ENCODE assay signal across 21 cellular contexts in genomic region chr2:74429487-74430451, GRCh38. TPM values are rescaled to one million over a fixed set of nuclear protein-coding genes. Genes with fewer than 3 reads are reported as not detected.
DNase-seq lines count a peak whose midpoint lies in the region; ATAC-seq, FAIRE-seq and TF ChIP-seq lines count a peak whose summit lies in the region.
"Had no signal": no experiment of that assay in that cellular context is flagged by ENCODE, and none has a peak within 500 bp of the region (broad histone marks: within the 10 kb centered on the region; RNA-seq: fewer than 3 reads in every experiment).

No MANE protein-coding gene starts in this region.

- H3K36me3 ChIP-seq in MG63 (peaks cover 6% of the 10 kb centered on the region), colonic mucosa (no peaks in the 10 kb centered on the region), HepG2 (replicated peaks in 1 of 2; ENCODE audit: control insufficient read depth in 1 of 2, insufficient read depth in 2 of 2, low read length in 2 of 2) (peaks cover 43 to 77% of the 10 kb centered on the region in 2 experiments), sigmoid colon (peaks cover 0 to 77% (median 31%) of the 10 kb centered on the region in 4 donors)
- peaks cover 0 to 14% (median 0%) of the 10 kb centered on the region in 3 experiments for H3K36me3 ChIP-seq in naive thymus-derived CD4-positive, alpha-beta T cell (ENCODE audit: control insufficient read depth in 2 of 3, insufficient read depth in 3 of 3, low read length in 3 of 3)
- H3K36me3 ChIP-seq: BE2C had no signal

- peak; percentile 48; the same call in 1 of the 2 replicates for TF ChIP-seq RAD21 in HepG2 (CRISPR knock-in tag; IDR thresholded peaks at IDR 0.05)

- no peak overlapping the region for H3K4me3 ChIP-seq in MG63
- no peak overlapping the region for H3K4me3 ChIP-seq in colonic mucosa
- H3K4me3 ChIP-seq in HepG2 (replicated peaks in 1 of 3; ENCODE audit: insufficient read depth in 1 of 3, low read depth in 2 of 3, low read length in 3 of 3): peak overlapping the region in 1 of 3 experiments; percentile 41; a peak in 2 of 6 replicates
- H3K4me3 ChIP-seq in sigmoid colon: no peak overlapping the region
- H3K4me3 ChIP-seq in naive thymus-derived CD4-positive, alpha-beta T cell (ENCODE audit: low read length): no peak overlapping the region
- H3K4me3 ChIP-seq: pancreas, SJCRH30 had no signal

- H3K27ac Mint-ChIP-seq in naive thymus-derived CD4-positive, alpha-beta T cell: no peak overlapping the region
- H3K27ac Mint-ChIP-seq: activated naive CD4-positive, alpha-beta T cell treated with anti-CD3 and anti-CD28 coated beads, Interleukin-2, amount 10 ng/mL, durations not matched to agents 7 days and 5 days; T-cell had no signal

- no peak overlapping the region for H3K4me3 Mint-ChIP-seq in naive thymus-derived CD4-positive, alpha-beta T cell
- H3K4me3 Mint-ChIP-seq: activated naive CD4-positive, alpha-beta T cell treated with anti-CD3 and anti-CD28 coated beads, Interleukin-2, amount 10 ng/mL, durations not matched to agents 7 days and 5 days; T-cell had no signal

- peaks cover 20% of the 10 kb centered on the region for H3K79me2 ChIP-seq in HepG2 (ENCODE audit: insufficient read depth, low read length)

- DNase-seq in MG63 (peak; percentile 18), colonic mucosa (peak; percentile 77), HepG2 (ENCODE audit: low spot score) (peak; percentile 95), sigmoid colon (peak; percentile 47), NCI-H1092 (lab: John Stamatoyannopoulos, UW) (no peak)
- no peak for DNase-seq in naive thymus-derived CD4-positive, alpha-beta T cell
- DNase-seq: activated CD4-positive, alpha-beta T cell treated with anti-CD3 and anti-CD28 coated beads for 48 hours; activated naive CD4-positive, alpha-beta T cell treated with anti-CD3 and anti-CD28 coated beads, Interleukin-2, amount 10 ng/mL, durations not matched to agents 7 days and 5 days; activated T-cell treated with anti-CD3 and anti-CD28 coated beads, Interleukin-2, amount 50 U/mL, for 48 hours; BE2C; cortex of kidney; KBM-7; NCI-H1436 treated with DMSO at 0.1 percent for 48 hours; NCI-H524; right cardiac atrium; SJCRH30; T-cell had no signal

- H3K27ac ChIP-seq in colonic mucosa: peak overlapping the region; percentile 11
- peak overlapping the region; percentile 80 for H3K27ac ChIP-seq in HepG2 (ENCODE audit: extremely low read length, insufficient read depth, low read length)
- no peak overlapping the region for H3K27ac ChIP-seq in sigmoid colon
- H3K27ac ChIP-seq in naive thymus-derived CD4-positive, alpha-beta T cell (ENCODE audit: low read depth, low read length): no peak overlapping the region
- H3K27ac ChIP-seq: pancreas, SJCRH30 had no signal

- H4K20me1 ChIP-seq in HepG2 (ENCODE audit: insufficient read depth, low read length): peaks cover 21% of the 10 kb centered on the region; the same call in 1 of the 2 replicates

- intact Hi-C loops in colonic mucosa (cut with DNase I) (no loop called here), HepG2 (cut with micrococcal nuclease; ENCODE audit: unreplicated experiment) (loop anchor here (1.0 kb wide), 1 partner anchor 11 kb away; no protein-coding TSS in a partner anchor), sigmoid colon (cut with DNase I) (no loop called here)
- intact Hi-C loops in naive thymus-derived CD4-positive, alpha-beta T cell (cut with micrococcal nuclease): loop anchor here in 1 of 2 donors (10.0 kb wide), 1 partner anchor 1045 kb away; the partner anchor contains the start of gene ALMS1

- peak overlapping the region; percentile 67 for H3K4me2 ChIP-seq in HepG2 (ENCODE audit: low read depth, low read length)

- H2AFZ ChIP-seq in HepG2 (ENCODE audit: low read length): no peak overlapping the region

- H3K36me3 Mint-ChIP-seq in naive thymus-derived CD4-positive, alpha-beta T cell: peaks cover 0 to 11% (median 0%) of the 10 kb centered on the region in 5 donors

- CTCF ChIA-PET in HepG2 (lab: Yijun Ruan, JAX; ENCODE audit: low intra/inter-chr PET ratio, low total read pairs): no interaction called here
- CTCF ChIA-PET in naive thymus-derived CD4-positive, alpha-beta T cell (lab: Charles Lee): no interaction called here

- peak; percentile 96 for FAIRE-seq in HepG2 (lab: Jason Lieb, UNC)
- FAIRE-seq: pancreas had no signal

- H3K4me1 Mint-ChIP-seq in naive thymus-derived CD4-positive, alpha-beta T cell: peaks cover 0 to 5% (median 0%) of the 10 kb centered on the region in 7 donors
- H3K4me1 Mint-ChIP-seq: activated naive CD4-positive, alpha-beta T cell treated with anti-CD3 and anti-CD28 coated beads, Interleukin-2, amount 10 ng/mL, durations not matched to agents 7 days and 5 days; T-cell had no signal

- no peaks in the 10 kb centered on the region for H3K9me3 Mint-ChIP-seq in naive thymus-derived CD4-positive, alpha-beta T cell
- H3K9me3 Mint-ChIP-seq: activated naive CD4-positive, alpha-beta T cell treated with anti-CD3 and anti-CD28 coated beads, Interleukin-2, amount 10 ng/mL, durations not matched to agents 7 days and 5 days; T-cell had no signal

- H3K9ac ChIP-seq in colonic mucosa (ENCODE audit: low read depth in 2 of 2, low read length in 2 of 2) (peak overlapping the region in 1 of 2 donors; percentile 55), HepG2 (ENCODE audit: insufficient read depth, low read depth, low read length) (peak overlapping the region; percentile 51)

- ATAC-seq in HepG2: peak; percentile 79
- no peak for ATAC-seq in HG02623 (IDR thresholded peaks at IDR 0.05; ENCODE audit: unreplicated experiment)
- ATAC-seq in GM21786 (IDR thresholded peaks at IDR 0.05; ENCODE audit: unreplicated experiment): no peak
- ATAC-seq in naive thymus-derived CD4-positive, alpha-beta T cell: no peak
- ATAC-seq: Panc1, right cardiac atrium had no signal

- WGBS in HepG2 (ENCODE audit: low lambda C conversion rate): 22% methylated on average over 17 of the region's 18 CpGs
- 34 to 81% methylated on average over 18 of the region's 18 CpGs for WGBS in sigmoid colon, 2 donors

- H3K9me3 ChIP-seq in MG63 (no peaks in the 10 kb centered on the region), colonic mucosa (no peaks in the 10 kb centered on the region), HepG2 (ENCODE audit: low read length) (no peaks in the 10 kb centered on the region), sigmoid colon (no peaks in the 10 kb centered on the region)
- no peaks in the 10 kb centered on the region for H3K9me3 ChIP-seq in naive thymus-derived CD4-positive, alpha-beta T cell (ENCODE audit: control insufficient read depth in 2 of 3, low read length in 3 of 3)
- H3K9me3 ChIP-seq: BE2C, pancreas, SJCRH30 had no signal

- H3K27me3 ChIP-seq in MG63 (no peaks in the 10 kb centered on the region), colonic mucosa (no peaks in the 10 kb centered on the region), HepG2 (ENCODE audit: control insufficient read depth in 1 of 2, insufficient read depth in 2 of 2, low read length in 2 of 2) (no peaks in the 10 kb centered on the region), sigmoid colon (no peaks in the 10 kb centered on the region)
- H3K27me3 ChIP-seq in naive thymus-derived CD4-positive, alpha-beta T cell (ENCODE audit: control insufficient read depth in 2 of 2, insufficient read depth in 2 of 2, low read length in 2 of 2): no peaks in the 10 kb centered on the region
- H3K27me3 ChIP-seq: BE2C, pancreas, SJCRH30 had no signal

- TF ChIP-seq POLR2A in HepG2 (IDR thresholded peaks at IDR 0.05; ENCODE audit: insufficient read depth in 1 of 2, low read depth in 2 of 2, low read length in 2 of 2) (peak; percentile 52 to 53; a peak in 3 of 4 replicates), sigmoid colon (IDR thresholded peaks at IDR 0.05) (no peak)

- in situ Hi-C loops in HepG2 (cut with HindIII; ENCODE audit: extremely low pct_ligation_motif_present, low pct_unique_long_range_greater_than_20kb): no loop called here

- peak in 1 of 2 experiments; percentile 61; a peak in 2 of 4 replicates for TF ChIP-seq EP300 in HepG2 (IDR thresholded peaks at IDR 0.05; ENCODE audit: low read depth in 2 of 2, low read length in 2 of 2)
- TF ChIP-seq EP300 in HepG2 (CRISPR knock-in tag; IDR thresholded peaks at IDR 0.05; ENCODE audit: borderline replicate concordance): peak; percentile 66
- no peak for TF ChIP-seq EP300 in sigmoid colon (IDR thresholded peaks at IDR 0.05)

- POLR2A ChIA-PET in HepG2 (lab: Yijun Ruan, JAX): interaction anchor here (0.6 to 9.5 kb wide), 26 partner anchors 9 to 309 kb away, joined by 3 to 272 read pairs (median 7); partner anchors contain the start of genes AUP1, C2orf81, CCDC142 and DQX1
- POLR2A ChIA-PET in naive thymus-derived CD4-positive, alpha-beta T cell (lab: Charles Lee): no interaction called here

- H3K27me3 Mint-ChIP-seq in naive thymus-derived CD4-positive, alpha-beta T cell: no peaks in the 10 kb centered on the region
- H3K27me3 Mint-ChIP-seq: T-cell had no signal

- H3K4me1 ChIP-seq in colonic mucosa (no peaks in the 10 kb centered on the region), HepG2 (ENCODE audit: insufficient read depth, low read length) (peaks cover 79% of the 10 kb centered on the region), sigmoid colon (no peaks in the 10 kb centered on the region)
- H3K4me1 ChIP-seq in naive thymus-derived CD4-positive, alpha-beta T cell (ENCODE audit: control insufficient read depth in 2 of 2, insufficient read depth in 2 of 2, low read length in 2 of 2): no peaks in the 10 kb centered on the region
- H3K4me1 ChIP-seq: BE2C, pancreas, SJCRH30 had no signal

- no peak for TF ChIP-seq CTCF in colonic mucosa (IDR thresholded peaks at IDR 0.05)
- TF ChIP-seq CTCF in HepG2 (CRISPR knock-in tag; IDR thresholded peaks at IDR 0.05): peak; percentile 41
- TF ChIP-seq CTCF in sigmoid colon (IDR thresholded peaks at IDR 0.05): no peak

- BruUV-seq in HepG2 (replicated peaks; lab: Mats Ljungman, UMichigan): no TSS peak

RNA-seq across cellular contexts. Expression of gene WDR54, which starts 8.2 kb away (rescaled TPM):
- 25.3 and 26.9 TPM in 2 replicates for total RNA-seq in MG63 (2014; rRNA removed; shearing (Covaris generic); ENCODE audit: low replicate concordance)
- total RNA-seq in colonic mucosa: 1 to 10 TPM; 7.5 to 9.0 TPM
- total RNA-seq in HepG2 (2016; rRNA removed; fragmentation: Illumina TruSeq; extraction: Trizol): 1.3 and 2.0 TPM in 2 replicates
- total RNA-seq in HepG2 (2016; cell fraction: cytosol; rRNA removed; fragmentation: Illumina TruSeq; extraction: Trizol; ENCODE audit: low read depth): 1.5 TPM in 2 replicates
- total RNA-seq in HepG2 (2016; cell fraction: insoluble cytoplasmic fraction; rRNA removed; fragmentation: Illumina TruSeq; extraction: Trizol): 1.4 and 1.6 TPM in 2 replicates
- 1.1 and 1.4 TPM in 2 replicates for total RNA-seq in HepG2 (2016; cell fraction: membrane; rRNA removed; fragmentation: Illumina TruSeq; extraction: Trizol)
- 0.66 and 2.7 TPM in 2 replicates for total RNA-seq in HepG2 (2016; cell fraction: nucleus; rRNA removed; fragmentation: Illumina TruSeq; extraction: Trizol)
- polyA plus RNA-seq in HepG2 (2011; rRNA removed): 12.4 and 17.3 TPM in 2 replicates
- polyA plus RNA-seq in HepG2 (2011; cell fraction: cytosol; rRNA removed): 12.3 and 28.2 TPM in 2 replicates
- 15.9 and 19.2 TPM in 2 replicates for polyA plus RNA-seq in HepG2 (2011; cell fraction: nucleus; rRNA removed)
- polyA plus RNA-seq in HepG2 (2012): 12.9 and 25.5 TPM in 2 replicates
- 1.2 and 1.3 TPM in 2 replicates for polyA plus RNA-seq in HepG2 (2016; cell fraction: cytosol; fragmentation: Illumina TruSeq; extraction: Trizol; ENCODE audit: low read depth)
- polyA plus RNA-seq in HepG2 (2016; cell fraction: insoluble cytoplasmic fraction; fragmentation: Illumina TruSeq; extraction: Trizol; ENCODE audit: low read depth): 1.2 TPM in 2 replicates
- polyA plus RNA-seq in HepG2 (2016; cell fraction: membrane; fragmentation: Illumina TruSeq; extraction: Trizol; ENCODE audit: low read depth): 0.55 and 1.1 TPM in 2 replicates
- 1.7 and 1.8 TPM in 2 replicates for polyA plus RNA-seq in HepG2 (2016; cell fraction: nucleus; fragmentation: Illumina TruSeq; extraction: Trizol; ENCODE audit: insufficient read depth, low read depth)
- 40.5 and 150 TPM in 2 replicates for polyA minus RNA-seq in HepG2 (2011; rRNA and poly(A)+ RNA removed; ENCODE audit: low replicate concordance)
- polyA minus RNA-seq in HepG2 (2011; cell fraction: cytosol; rRNA and poly(A)+ RNA removed): 4.6 and 10.5 TPM in 2 replicates
- polyA minus RNA-seq in HepG2 (2011; cell fraction: nucleus; rRNA and poly(A)+ RNA removed): 2.7 and 4.5 TPM in 2 replicates
- total RNA-seq in sigmoid colon: 10 to 100 TPM in 2 of 4 donors, 1 to 10 TPM in 2; 7.5 to 13.3 (median 9.8) TPM
- polyA plus RNA-seq in sigmoid colon: 10 to 100 TPM in 1 of 3 donors, 1 to 10 TPM in 2; 3.0 to 13.6 (median 3.2) TPM
- total RNA-seq in naive thymus-derived CD4-positive, alpha-beta T cell: 10 to 100 TPM; 26.5 to 78.5 (median 30.8) TPM
- 10 to 100 TPM; 38.8 to 68.2 TPM for polyA plus RNA-seq in naive thymus-derived CD4-positive, alpha-beta T cell

RNA-seq across cellular contexts. Expression of gene C2orf81, which starts 8.3 kb away (rescaled TPM):
- not detected in 2 replicates for total RNA-seq in MG63 (2014; rRNA removed; shearing (Covaris generic); ENCODE audit: low replicate concordance)
- total RNA-seq in colonic mucosa: 1 to 10 TPM in 1 of 2 donors, under 1 TPM in 1; 0.62 to 1.1 TPM
- total RNA-seq in HepG2 (2016; rRNA removed; fragmentation: Illumina TruSeq; extraction: Trizol): 0.13 and 0.15 TPM in 2 replicates
- not detected in 2 replicates for total RNA-seq in HepG2 (2016; cell fraction: cytosol; rRNA removed; fragmentation: Illumina TruSeq; extraction: Trizol; ENCODE audit: low read depth)
- 0.09 TPM in 1 of 2 replicates, not detected in the other for total RNA-seq in HepG2 (2016; cell fraction: insoluble cytoplasmic fraction; rRNA removed; fragmentation: Illumina TruSeq; extraction: Trizol)
- not detected in 2 replicates for total RNA-seq in HepG2 (2016; cell fraction: membrane; rRNA removed; fragmentation: Illumina TruSeq; extraction: Trizol)
- total RNA-seq in HepG2 (2016; cell fraction: nucleus; rRNA removed; fragmentation: Illumina TruSeq; extraction: Trizol): 0.16 TPM in 1 of 2 replicates, not detected in the other
- 0.05 and 0.17 TPM in 2 replicates for polyA plus RNA-seq in HepG2 (2011; rRNA removed)
- polyA plus RNA-seq in HepG2 (2011; cell fraction: cytosol; rRNA removed): 0.12 and 0.13 TPM in 2 replicates
- polyA plus RNA-seq in HepG2 (2011; cell fraction: nucleus; rRNA removed): 0.21 TPM in 2 replicates
- 0.13 TPM in 1 of 2 replicates, not detected in the other for polyA plus RNA-seq in HepG2 (2012)
- not detected in 2 replicates for polyA plus RNA-seq in HepG2 (2016; cell fraction: cytosol; fragmentation: Illumina TruSeq; extraction: Trizol; ENCODE audit: low read depth)
- 0.16 TPM in 1 of 2 replicates, not detected in the other for polyA plus RNA-seq in HepG2 (2016; cell fraction: insoluble cytoplasmic fraction; fragmentation: Illumina TruSeq; extraction: Trizol; ENCODE audit: low read depth)
- 0.24 and 0.29 TPM in 2 replicates for polyA plus RNA-seq in HepG2 (2016; cell fraction: membrane; fragmentation: Illumina TruSeq; extraction: Trizol; ENCODE audit: low read depth)
- polyA plus RNA-seq in HepG2 (2016; cell fraction: nucleus; fragmentation: Illumina TruSeq; extraction: Trizol; ENCODE audit: insufficient read depth, low read depth): 0.35 TPM in 1 of 2 replicates, not detected in the other
- 0.49 and 0.58 TPM in 2 replicates for polyA minus RNA-seq in HepG2 (2011; rRNA and poly(A)+ RNA removed; ENCODE audit: low replicate concordance)
- polyA minus RNA-seq in HepG2 (2011; cell fraction: cytosol; rRNA and poly(A)+ RNA removed): not detected in 2 replicates
- polyA minus RNA-seq in HepG2 (2011; cell fraction: nucleus; rRNA and poly(A)+ RNA removed): not detected in 2 replicates
- total RNA-seq in sigmoid colon: 1 to 10 TPM in 3 of 4 donors, not detected in 1; 1.4 to 2.2 (median 2.0) TPM
- polyA plus RNA-seq in sigmoid colon: 1 to 10 TPM in 2 of 3 donors, under 1 TPM in 1; 0.46 to 2.0 (median 1.8) TPM
- 10 to 100 TPM in 1 of 5 experiments, 1 to 10 TPM in 4; 4.3 to 10.5 (median 6.8) TPM for total RNA-seq in naive thymus-derived CD4-positive, alpha-beta T cell
- polyA plus RNA-seq in naive thymus-derived CD4-positive, alpha-beta T cell: 1 to 10 TPM; 7.9 to 8.6 TPM

RNA-seq across cellular contexts. Expression of gene RTKN, which starts 12.0 kb away (rescaled TPM):
- total RNA-seq in MG63 (2014; rRNA removed; shearing (Covaris generic); ENCODE audit: low replicate concordance): 8.8 and 12.7 TPM in 2 replicates
- total RNA-seq in colonic mucosa (10 to 100 TPM; 51.4 to 89.9 TPM), HepG2 (2016; rRNA removed; fragmentation: Illumina TruSeq; extraction: Trizol) (107 and 159 TPM in 2 replicates), sigmoid colon (10 to 100 TPM; 13.5 to 20.0 (median 17.0) TPM)
- total RNA-seq in HepG2 (2016; cell fraction: cytosol; rRNA removed; fragmentation: Illumina TruSeq; extraction: Trizol; ENCODE audit: low read depth): 32.3 and 32.8 TPM in 2 replicates
- total RNA-seq in HepG2 (2016; cell fraction: insoluble cytoplasmic fraction; rRNA removed; fragmentation: Illumina TruSeq; extraction: Trizol): 92.8 and 167 TPM in 2 replicates
- total RNA-seq in HepG2 (2016; cell fraction: membrane; rRNA removed; fragmentation: Illumina TruSeq; extraction: Trizol): 71.3 and 83.2 TPM in 2 replicates
- 134 and 147 TPM in 2 replicates for total RNA-seq in HepG2 (2016; cell fraction: nucleus; rRNA removed; fragmentation: Illumina TruSeq; extraction: Trizol)
- polyA plus RNA-seq in HepG2 (2011; rRNA removed) (166 and 187 TPM in 2 replicates), sigmoid colon (10 to 100 TPM; 15.0 to 44.6 (median 16.2) TPM)
- polyA plus RNA-seq in HepG2 (2011; cell fraction: cytosol; rRNA removed): 105 and 146 TPM in 2 replicates
- 693 and 745 TPM in 2 replicates for polyA plus RNA-seq in HepG2 (2011; cell fraction: nucleus; rRNA removed)
- polyA plus RNA-seq in HepG2 (2012): 111 and 123 TPM in 2 replicates
- polyA plus RNA-seq in HepG2 (2016; cell fraction: cytosol; fragmentation: Illumina TruSeq; extraction: Trizol; ENCODE audit: low read depth): 19.8 and 20.3 TPM in 2 replicates
- 106 and 117 TPM in 2 replicates for polyA plus RNA-seq in HepG2 (2016; cell fraction: insoluble cytoplasmic fraction; fragmentation: Illumina TruSeq; extraction: Trizol; ENCODE audit: low read depth)
- 48.0 and 54.9 TPM in 2 replicates for polyA plus RNA-seq in HepG2 (2016; cell fraction: membrane; fragmentation: Illumina TruSeq; extraction: Trizol; ENCODE audit: low read depth)
- polyA plus RNA-seq in HepG2 (2016; cell fraction: nucleus; fragmentation: Illumina TruSeq; extraction: Trizol; ENCODE audit: insufficient read depth, low read depth): 311 and 321 TPM in 2 replicates
- 14.0 and 202 TPM in 2 replicates for polyA minus RNA-seq in HepG2 (2011; rRNA and poly(A)+ RNA removed; ENCODE audit: low replicate concordance)
- polyA minus RNA-seq in HepG2 (2011; cell fraction: cytosol; rRNA and poly(A)+ RNA removed): 51.2 and 66.4 TPM in 2 replicates
- 211 and 223 TPM in 2 replicates for polyA minus RNA-seq in HepG2 (2011; cell fraction: nucleus; rRNA and poly(A)+ RNA removed)
- total RNA-seq in naive thymus-derived CD4-positive, alpha-beta T cell: 1 to 10 TPM in 2 of 5 experiments, under 1 TPM in 1, not detected in 2; 0.97 to 1.5 (median 1.3) TPM
- polyA plus RNA-seq in naive thymus-derived CD4-positive, alpha-beta T cell: under 1 TPM; 0.26 to 0.28 TPM

RNA-seq across cellular contexts. Expression of gene INO80B, which starts 25.1 kb away (rescaled TPM):
- 14.0 and 60.4 TPM in 2 replicates for total RNA-seq in MG63 (2014; rRNA removed; shearing (Covaris generic); ENCODE audit: low replicate concordance)
- 10 to 100 TPM; 18.2 to 23.9 TPM for total RNA-seq in colonic mucosa
- 10.0 and 14.5 TPM in 2 replicates for total RNA-seq in HepG2 (2016; rRNA removed; fragmentation: Illumina TruSeq; extraction: Trizol)
- 5.0 and 7.0 TPM in 2 replicates for total RNA-seq in HepG2 (2016; cell fraction: cytosol; rRNA removed; fragmentation: Illumina TruSeq; extraction: Trizol; ENCODE audit: low read depth)
- total RNA-seq in HepG2 (2016; cell fraction: insoluble cytoplasmic fraction; rRNA removed; fragmentation: Illumina TruSeq; extraction: Trizol): 8.7 and 16.5 TPM in 2 replicates
- total RNA-seq in HepG2 (2016; cell fraction: membrane; rRNA removed; fragmentation: Illumina TruSeq; extraction: Trizol): 9.3 and 10.1 TPM in 2 replicates
- 12.6 and 17.1 TPM in 2 replicates for total RNA-seq in HepG2 (2016; cell fraction: nucleus; rRNA removed; fragmentation: Illumina TruSeq; extraction: Trizol)
- polyA plus RNA-seq in HepG2 (2011; rRNA removed): 6.2 and 7.9 TPM in 2 replicates
- 4.5 and 4.9 TPM in 2 replicates for polyA plus RNA-seq in HepG2 (2011; cell fraction: cytosol; rRNA removed)
- polyA plus RNA-seq in HepG2 (2011; cell fraction: nucleus; rRNA removed): 63.6 and 70.4 TPM in 2 replicates
- 13.1 and 14.4 TPM in 2 replicates for polyA plus RNA-seq in HepG2 (2012)
- 4.5 and 5.4 TPM in 2 replicates for polyA plus RNA-seq in HepG2 (2016; cell fraction: cytosol; fragmentation: Illumina TruSeq; extraction: Trizol; ENCODE audit: low read depth)
- 15.4 and 15.7 TPM in 2 replicates for polyA plus RNA-seq in HepG2 (2016; cell fraction: insoluble cytoplasmic fraction; fragmentation: Illumina TruSeq; extraction: Trizol; ENCODE audit: low read depth)
- 10.1 and 13.1 TPM in 2 replicates for polyA plus RNA-seq in HepG2 (2016; cell fraction: membrane; fragmentation: Illumina TruSeq; extraction: Trizol; ENCODE audit: low read depth)
- polyA plus RNA-seq in HepG2 (2016; cell fraction: nucleus; fragmentation: Illumina TruSeq; extraction: Trizol; ENCODE audit: insufficient read depth, low read depth): 30.3 and 40.1 TPM in 2 replicates
- polyA minus RNA-seq in HepG2 (2011; rRNA and poly(A)+ RNA removed; ENCODE audit: low replicate concordance): 2.5 and 7.3 TPM in 2 replicates
- polyA minus RNA-seq in HepG2 (2011; cell fraction: cytosol; rRNA and poly(A)+ RNA removed): 1.3 TPM in 1 of 2 replicates, not detected in the other
- 14.5 and 22.5 TPM in 2 replicates for polyA minus RNA-seq in HepG2 (2011; cell fraction: nucleus; rRNA and poly(A)+ RNA removed)
- total RNA-seq in sigmoid colon: 10 to 100 TPM in 2 of 4 donors, 1 to 10 TPM in 2; 7.5 to 41.8 (median 15.0) TPM
- 10 to 100 TPM; 12.9 to 36.9 (median 19.2) TPM for polyA plus RNA-seq in sigmoid colon
- total RNA-seq in naive thymus-derived CD4-positive, alpha-beta T cell: 10 to 100 TPM; 42.1 to 96.5 (median 46.8) TPM
- 10 to 100 TPM; 11.6 TPM for polyA plus RNA-seq in naive thymus-derived CD4-positive, alpha-beta T cell

RNA-seq across cellular contexts. Expression of gene WBP1, which starts 28.5 kb away (rescaled TPM):
- total RNA-seq in MG63 (2014; rRNA removed; shearing (Covaris generic); ENCODE audit: low replicate concordance): 7.5 and 15.4 TPM in 2 replicates
- total RNA-seq in colonic mucosa: 10 to 100 TPM; 47.6 to 48.3 TPM
- 26.5 and 38.8 TPM in 2 replicates for total RNA-seq in HepG2 (2016; rRNA removed; fragmentation: Illumina TruSeq; extraction: Trizol)
- total RNA-seq in HepG2 (2016; cell fraction: cytosol; rRNA removed; fragmentation: Illumina TruSeq; extraction: Trizol; ENCODE audit: low read depth): 50.0 and 58.3 TPM in 2 replicates
- 27.8 and 36.5 TPM in 2 replicates for total RNA-seq in HepG2 (2016; cell fraction: insoluble cytoplasmic fraction; rRNA removed; fragmentation: Illumina TruSeq; extraction: Trizol)
- 61.3 and 76.9 TPM in 2 replicates for total RNA-seq in HepG2 (2016; cell fraction: membrane; rRNA removed; fragmentation: Illumina TruSeq; extraction: Trizol)
- 25.9 and 29.1 TPM in 2 replicates for total RNA-seq in HepG2 (2016; cell fraction: nucleus; rRNA removed; fragmentation: Illumina TruSeq; extraction: Trizol)
- polyA plus RNA-seq in HepG2 (2011; rRNA removed): 85.7 and 107 TPM in 2 replicates
- 77.8 and 109 TPM in 2 replicates for polyA plus RNA-seq in HepG2 (2011; cell fraction: cytosol; rRNA removed)
- 406 and 434 TPM in 2 replicates for polyA plus RNA-seq in HepG2 (2011; cell fraction: nucleus; rRNA removed)
- polyA plus RNA-seq in HepG2 (2012): 45.0 and 50.3 TPM in 2 replicates
- 82.9 and 90.6 TPM in 2 replicates for polyA plus RNA-seq in HepG2 (2016; cell fraction: cytosol; fragmentation: Illumina TruSeq; extraction: Trizol; ENCODE audit: low read depth)
- 41.4 and 46.0 TPM in 2 replicates for polyA plus RNA-seq in HepG2 (2016; cell fraction: insoluble cytoplasmic fraction; fragmentation: Illumina TruSeq; extraction: Trizol; ENCODE audit: low read depth)
- 87.2 and 99.7 TPM in 2 replicates for polyA plus RNA-seq in HepG2 (2016; cell fraction: membrane; fragmentation: Illumina TruSeq; extraction: Trizol; ENCODE audit: low read depth)
- 71.0 and 71.7 TPM in 2 replicates for polyA plus RNA-seq in HepG2 (2016; cell fraction: nucleus; fragmentation: Illumina TruSeq; extraction: Trizol; ENCODE audit: insufficient read depth, low read depth)
- 54.1 and 96.5 TPM in 2 replicates for polyA minus RNA-seq in HepG2 (2011; rRNA and poly(A)+ RNA removed; ENCODE audit: low replicate concordance)
- 9.6 and 9.8 TPM in 2 replicates for polyA minus RNA-seq in HepG2 (2011; cell fraction: cytosol; rRNA and poly(A)+ RNA removed)
- polyA minus RNA-seq in HepG2 (2011; cell fraction: nucleus; rRNA and poly(A)+ RNA removed): 29.4 and 41.2 TPM in 2 replicates
- 10 to 100 TPM; 63.1 to 89.2 (median 74.1) TPM for total RNA-seq in sigmoid colon
- 10 to 100 TPM; 59.2 to 61.3 (median 59.3) TPM for polyA plus RNA-seq in sigmoid colon
- 100 to 1,000 TPM in 2 of 5 experiments, 10 to 100 TPM in 3; 53.6 to 127 (median 85.4) TPM for total RNA-seq in naive thymus-derived CD4-positive, alpha-beta T cell
- 10 to 100 TPM; 33.3 to 45.4 TPM for polyA plus RNA-seq in naive thymus-derived CD4-positive, alpha-beta T cell

Comparison
In these comparisons a context has a peak if more than half of its experiments do, and no peak if none do; other contexts are left out.
1. DNase-seq: peak in MG63 (single experiment), colonic mucosa (single experiment), HepG2 (single experiment) and sigmoid colon (single experiment); none in NCI-H1092 (single experiment) and naive thymus-derived CD4-positive, alpha-beta T cell (0 of 9).
2. H3K27ac ChIP-seq: peak in colonic mucosa (single experiment) and HepG2 (single experiment); none in sigmoid colon (0 of 4) and naive thymus-derived CD4-positive, alpha-beta T cell (single experiment).
3. POLR2A ChIP-seq: peak in HepG2 (2 of 2); none in sigmoid colon (0 of 2).